Comparison of ENCODE assay signal across 18 cellular contexts in the genomic region with DNA sequence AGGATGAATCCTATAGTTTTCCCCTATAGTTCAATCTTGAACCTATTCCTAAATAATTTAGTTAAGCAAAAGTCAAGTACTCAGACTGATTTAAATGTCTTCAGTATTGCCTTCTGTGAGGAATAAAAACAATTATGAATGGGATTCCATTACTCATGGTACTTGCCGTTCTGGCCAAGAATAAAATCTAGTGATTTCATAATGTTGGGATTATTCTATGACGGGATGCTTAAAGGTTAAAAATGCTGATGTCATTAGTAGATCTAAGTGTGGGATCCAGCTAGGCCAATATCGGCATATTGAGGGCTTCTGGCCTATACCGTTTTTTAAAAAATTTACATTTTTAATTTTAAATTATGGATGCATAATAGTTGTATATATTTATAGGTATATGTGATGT. TPM values are rescaled to one million over a fixed set of nuclear protein-coding genes. Genes with fewer than 3 reads are reported as not detected.
DNase-seq lines count a peak whose midpoint lies in the region; ATAC-seq and TF ChIP-seq lines count a peak whose summit lies in the region.
"Had no signal": no experiment of that assay in that cellular context is flagged by ENCODE, and none has a peak within 500 bp of the region (broad histone marks: within the 10 kb centered on the region; RNA-seq: fewer than 3 reads in every experiment).

No MANE protein-coding gene starts in this region.

- 83 to 95% (median 88%) methylated on average over 4 of the region's 4 CpGs for WGBS in stomach, 5 donors
- WGBS in right lobe of liver (ENCODE audit: insufficient coverage, low coverage, low lambda C conversion rate, missing lambda C conversion rate), result 89% methylated on average over 4 of the region's 4 CpGs

- H3K9me3 ChIP-seq in muscle layer of duodenum (ENCODE audit: control insufficient read depth in 1 of 2, low read length in 2 of 2), result no peaks in the 10 kb centered on the region
- no peaks in the 10 kb centered on the region for H3K9me3 ChIP-seq in stomach
- no peaks in the 10 kb centered on the region for H3K9me3 ChIP-seq in right lobe of liver
- H3K9me3 ChIP-seq: BE2C, HAP-1 had no signal

- TF ChIP-seq POLR2A in stomach (IDR thresholded peaks at IDR 0.05) (no peak), right lobe of liver (IDR thresholded peaks at IDR 0.05) (no peak)

- ATAC-seq in GM18520 (IDR thresholded peaks at IDR 0.05; ENCODE audit: unreplicated experiment) (no peak), right lobe of liver (no peak)

- DNase-seq in AG20443 (ENCODE audit: low spot score), result peak; percentile 7
- DNase-seq in cardiac fibroblast (ENCODE audit: low read depth in 2 of 2), result peak; percentile 10 to 79
- peak; percentile 42 for DNase-seq in fibroblast of peridontal ligament (ENCODE audit: extremely low read depth)
- no peak for DNase-seq in NCI-H2107 (lab: John Stamatoyannopoulos, UW)
- DNase-seq in stomach, result no peak
- DNase-seq in right lobe of liver, result no peak
- DNase-seq: 8988T; BE2C; C1 segment of cervical spinal cord; CD4-positive, CD25-positive, alpha-beta regulatory T cell; CD8-positive, alpha-beta memory T cell; COR-L47; DMS 273 treated with DMSO at 0.1 percent for 48 hours; DMS53; GDM1 had no signal

- H3K27ac ChIP-seq in muscle layer of duodenum (ENCODE audit: low read length), result peak overlapping the region; percentile 25
- H3K27ac ChIP-seq in stomach, result no peak overlapping the region
- no peak overlapping the region for H3K27ac ChIP-seq in right lobe of liver

- H3K27me3 ChIP-seq in muscle layer of duodenum (ENCODE audit: low read depth, low read length) (no peaks in the 10 kb centered on the region), stomach (no peaks in the 10 kb centered on the region), right lobe of liver (no peaks in the 10 kb centered on the region)
- H3K27me3 ChIP-seq: BE2C had no signal

- no peaks in the 10 kb centered on the region for H3K36me3 ChIP-seq in muscle layer of duodenum (ENCODE audit: control insufficient read depth in 1 of 2, insufficient read depth in 2 of 2, low read length in 2 of 2)
- no peaks in the 10 kb centered on the region for H3K36me3 ChIP-seq in stomach
- H3K36me3 ChIP-seq in right lobe of liver, result no peaks in the 10 kb centered on the region
- H3K36me3 ChIP-seq: BE2C, HAP-1 had no signal

- H3K4me3 ChIP-seq in cardiac fibroblast (replicated peaks in 1 of 2; ENCODE audit: low read depth in 2 of 2, low read length in 2 of 2), result no peak overlapping the region
- H3K4me3 ChIP-seq in muscle layer of duodenum (ENCODE audit: low read depth in 1 of 2, low read length in 2 of 2), result no peak overlapping the region
- H3K4me3 ChIP-seq in stomach, result no peak overlapping the region
- H3K4me3 ChIP-seq in right lobe of liver, result no peak overlapping the region
- H3K4me3 ChIP-seq: HAP-1 had no signal

- TF ChIP-seq CTCF in cardiac fibroblast (IDR thresholded peaks at IDR 0.05; ENCODE audit: low read depth, low read length), result no peak
- no peak for TF ChIP-seq CTCF in stomach (IDR thresholded peaks at IDR 0.05)
- no peak for TF ChIP-seq CTCF in right lobe of liver (IDR thresholded peaks at IDR 0.05)

- intact Hi-C loops in stomach (cut with DNase I; ENCODE audit: low total_unique reads) (no loop called here), right lobe of liver (cut with DNase I) (no loop called here)

- no peak for TF ChIP-seq EP300 in stomach (IDR thresholded peaks at IDR 0.05)

- H3K4me1 ChIP-seq in muscle layer of duodenum (ENCODE audit: control insufficient read depth in 1 of 2, insufficient read depth in 2 of 2, low read length in 2 of 2) (no peaks in the 10 kb centered on the region), stomach (peaks cover 0 to 29% (median 9%) of the 10 kb centered on the region in 4 donors), right lobe of liver (no peaks in the 10 kb centered on the region)
- H3K4me1 ChIP-seq: BE2C had no signal

RNA-seq across cellular contexts. Expression of a gene that starts 5.3 kb away (rescaled TPM):
- total RNA-seq in stomach, result 10 to 100 TPM in 3 of 5 donors, 1 to 10 TPM in 2; 4.7 to 47.3 (median 20.2) TPM
- polyA plus RNA-seq in stomach, result 10 to 100 TPM; 13.0 to 22.5 (median 19.4) TPM
- total RNA-seq in right lobe of liver, result 10 to 100 TPM in 1 of 6 experiments, 1 to 10 TPM in 5; 5.9 to 10.9 (median 7.3) TPM

Comparison
In these comparisons a context has a peak if more than half of its experiments do, and no peak if none do; other contexts are left out.
1. DNase-seq: peak in AG20443 (single experiment), cardiac fibroblast (2 of 2) and fibroblast of peridontal ligament (single experiment); none in NCI-H2107 (single experiment), stomach (single experiment) and right lobe of liver (0 of 3).